In the genomic region with DNA sequence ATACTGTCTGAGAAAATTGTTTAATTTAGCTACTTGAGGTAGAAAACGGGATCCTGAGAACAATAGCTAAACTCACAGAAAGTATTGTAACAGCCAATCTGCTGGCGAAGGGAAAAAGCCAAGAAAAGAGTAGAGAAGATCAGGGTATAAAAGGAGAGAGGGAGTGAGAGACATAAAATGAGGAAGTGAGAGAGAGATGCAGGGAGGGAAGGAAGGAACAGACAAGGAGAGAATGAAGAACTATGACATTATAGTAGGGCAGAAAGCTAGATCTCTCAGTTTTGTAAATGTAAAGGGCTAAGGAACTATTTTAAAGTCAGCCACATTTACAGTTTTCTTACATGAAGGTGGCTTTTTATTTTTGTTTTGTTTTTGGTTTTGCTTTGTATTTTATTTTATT, we compare ENCODE assay signal across 3 cellular contexts.
TF ChIP-seq lines count a peak whose summit lies in the region.

No MANE protein-coding gene starts in this region.

TF ChIP-seq in SK-N-SH, 30 proteins besides CTCF, POLR2A, EP300 and RAD21 (continues in another document):
- TF ChIP-seq RXRA (IDR thresholded peaks at IDR 0.05; ENCODE audit: borderline replicate concordance, low read depth): no peak
- TF ChIP-seq YY1 (IDR thresholded peaks at IDR 0.05; ENCODE audit: low read depth): no peak
- no peak for TF ChIP-seq FOXM1 (IDR thresholded peaks at IDR 0.05; ENCODE audit: low read depth)
- TF ChIP-seq CHD2 (IDR thresholded peaks at IDR 0.05; ENCODE audit: low read length, partially characterized antibody): no peak
- no peak for TF ChIP-seq MEF2A (IDR thresholded peaks at IDR 0.05; ENCODE audit: borderline replicate concordance, low read depth)
- no peak for TF ChIP-seq TAF1 (IDR thresholded peaks at IDR 0.05; ENCODE audit: borderline replicate concordance, low read depth, low read length)
- TF ChIP-seq SMC3 (IDR thresholded peaks at IDR 0.05; ENCODE audit: low read depth, low read length): no peak
- TF ChIP-seq RCOR1 (IDR thresholded peaks at IDR 0.05; ENCODE audit: low read length): no peak
- TF ChIP-seq, protein P1, sequence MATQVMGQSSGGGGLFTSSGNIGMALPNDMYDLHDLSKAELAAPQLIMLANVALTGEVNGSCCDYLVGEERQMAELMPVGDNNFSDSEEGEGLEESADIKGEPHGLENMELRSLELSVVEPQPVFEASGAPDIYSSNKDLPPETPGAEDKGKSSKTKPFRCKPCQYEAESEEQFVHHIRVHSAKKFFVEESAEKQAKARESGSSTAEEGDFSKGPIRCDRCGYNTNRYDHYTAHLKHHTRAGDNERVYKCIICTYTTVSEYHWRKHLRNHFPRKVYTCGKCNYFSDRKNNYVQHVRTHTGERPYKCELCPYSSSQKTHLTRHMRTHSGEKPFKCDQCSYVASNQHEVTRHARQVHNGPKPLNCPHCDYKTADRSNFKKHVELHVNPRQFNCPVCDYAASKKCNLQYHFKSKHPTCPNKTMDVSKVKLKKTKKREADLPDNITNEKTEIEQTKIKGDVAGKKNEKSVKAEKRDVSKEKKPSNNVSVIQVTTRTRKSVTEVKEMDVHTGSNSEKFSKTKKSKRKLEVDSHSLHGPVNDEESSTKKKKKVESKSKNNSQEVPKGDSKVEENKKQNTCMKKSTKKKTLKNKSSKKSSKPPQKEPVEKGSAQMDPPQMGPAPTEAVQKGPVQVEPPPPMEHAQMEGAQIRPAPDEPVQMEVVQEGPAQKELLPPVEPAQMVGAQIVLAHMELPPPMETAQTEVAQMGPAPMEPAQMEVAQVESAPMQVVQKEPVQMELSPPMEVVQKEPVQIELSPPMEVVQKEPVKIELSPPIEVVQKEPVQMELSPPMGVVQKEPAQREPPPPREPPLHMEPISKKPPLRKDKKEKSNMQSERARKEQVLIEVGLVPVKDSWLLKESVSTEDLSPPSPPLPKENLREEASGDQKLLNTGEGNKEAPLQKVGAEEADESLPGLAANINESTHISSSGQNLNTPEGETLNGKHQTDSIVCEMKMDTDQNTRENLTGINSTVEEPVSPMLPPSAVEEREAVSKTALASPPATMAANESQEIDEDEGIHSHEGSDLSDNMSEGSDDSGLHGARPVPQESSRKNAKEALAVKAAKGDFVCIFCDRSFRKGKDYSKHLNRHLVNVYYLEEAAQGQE (IDR thresholded peaks at IDR 0.05; ENCODE audit: low read depth, low read length): no peak
- TF ChIP-seq, protein P2, sequence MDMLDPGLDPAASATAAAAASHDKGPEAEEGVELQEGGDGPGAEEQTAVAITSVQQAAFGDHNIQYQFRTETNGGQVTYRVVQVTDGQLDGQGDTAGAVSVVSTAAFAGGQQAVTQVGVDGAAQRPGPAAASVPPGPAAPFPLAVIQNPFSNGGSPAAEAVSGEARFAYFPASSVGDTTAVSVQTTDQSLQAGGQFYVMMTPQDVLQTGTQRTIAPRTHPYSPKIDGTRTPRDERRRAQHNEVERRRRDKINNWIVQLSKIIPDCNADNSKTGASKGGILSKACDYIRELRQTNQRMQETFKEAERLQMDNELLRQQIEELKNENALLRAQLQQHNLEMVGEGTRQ (IDR thresholded peaks at IDR 0.05; ENCODE audit: borderline replicate concordance, low read depth, low read length): no peak
- no peak for TF ChIP-seq NFIC (IDR thresholded peaks at IDR 0.05; ENCODE audit: borderline replicate concordance)
- TF ChIP-seq, protein P3, sequence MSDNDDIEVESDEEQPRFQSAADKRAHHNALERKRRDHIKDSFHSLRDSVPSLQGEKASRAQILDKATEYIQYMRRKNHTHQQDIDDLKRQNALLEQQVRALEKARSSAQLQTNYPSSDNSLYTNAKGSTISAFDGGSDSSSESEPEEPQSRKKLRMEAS (IDR thresholded peaks at IDR 0.05; ENCODE audit: low read depth): no peak
- TF ChIP-seq, protein P4, sequence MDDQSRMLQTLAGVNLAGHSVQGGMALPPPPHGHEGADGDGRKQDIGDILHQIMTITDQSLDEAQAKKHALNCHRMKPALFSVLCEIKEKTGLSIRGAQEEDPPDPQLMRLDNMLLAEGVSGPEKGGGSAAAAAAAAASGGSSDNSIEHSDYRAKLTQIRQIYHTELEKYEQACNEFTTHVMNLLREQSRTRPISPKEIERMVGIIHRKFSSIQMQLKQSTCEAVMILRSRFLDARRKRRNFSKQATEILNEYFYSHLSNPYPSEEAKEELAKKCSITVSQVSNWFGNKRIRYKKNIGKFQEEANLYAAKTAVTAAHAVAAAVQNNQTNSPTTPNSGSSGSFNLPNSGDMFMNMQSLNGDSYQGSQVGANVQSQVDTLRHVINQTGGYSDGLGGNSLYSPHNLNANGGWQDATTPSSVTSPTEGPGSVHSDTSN (IDR thresholded peaks at IDR 0.05): no peak
- no peak for TF ChIP-seq EZH2phosphoT487 (IDR thresholded peaks at IDR 0.05; ENCODE audit: borderline replicate concordance, low read depth)
- no peak for TF ChIP-seq ELF1 (IDR thresholded peaks at IDR 0.05)
- TF ChIP-seq FOXJ3 (CRISPR knock-in tag; IDR thresholded peaks at IDR 0.05): no peak

TF ChIP-seq in SK-N-SH treated with all-trans-retinoic acid at 6 μM for 48 hours, 23 proteins besides CTCF, POLR2A, EP300 and RAD21:
- TF ChIP-seq ZFP3 (CRISPR knock-in tag; IDR thresholded peaks at IDR 0.05): no peak
- TF ChIP-seq, protein P5, sequence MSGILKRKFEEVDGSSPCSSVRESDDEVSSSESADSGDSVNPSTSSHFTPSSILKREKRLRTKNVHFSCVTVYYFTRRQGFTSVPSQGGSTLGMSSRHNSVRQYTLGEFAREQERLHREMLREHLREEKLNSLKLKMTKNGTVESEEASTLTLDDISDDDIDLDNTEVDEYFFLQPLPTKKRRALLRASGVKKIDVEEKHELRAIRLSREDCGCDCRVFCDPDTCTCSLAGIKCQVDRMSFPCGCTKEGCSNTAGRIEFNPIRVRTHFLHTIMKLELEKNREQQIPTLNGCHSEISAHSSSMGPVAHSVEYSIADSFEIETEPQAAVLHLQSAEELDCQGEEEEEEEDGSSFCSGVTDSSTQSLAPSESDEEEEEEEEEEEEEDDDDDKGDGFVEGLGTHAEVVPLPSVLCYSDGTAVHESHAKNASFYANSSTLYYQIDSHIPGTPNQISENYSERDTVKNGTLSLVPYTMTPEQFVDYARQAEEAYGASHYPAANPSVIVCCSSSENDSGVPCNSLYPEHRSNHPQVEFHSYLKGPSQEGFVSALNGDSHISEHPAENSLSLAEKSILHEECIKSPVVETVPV (CRISPR knock-in tag; IDR thresholded peaks at IDR 0.05): no peak
- no peak for TF ChIP-seq ESRRG (CRISPR knock-in tag; IDR thresholded peaks at IDR 0.05)
- no peak for TF ChIP-seq CSDC2 (CRISPR knock-in tag; IDR thresholded peaks at IDR 0.05)
- TF ChIP-seq PPARA (CRISPR knock-in tag; IDR thresholded peaks at IDR 0.05; ENCODE audit: borderline replicate concordance): no peak
- no peak for TF ChIP-seq TCF4 (CRISPR knock-in tag; IDR thresholded peaks at IDR 0.05; ENCODE audit: borderline replicate concordance)
- TF ChIP-seq OSR1 (CRISPR knock-in tag; IDR thresholded peaks at IDR 0.05): no peak
- TF ChIP-seq SNAI2 (CRISPR knock-in tag; IDR thresholded peaks at IDR 0.05): no peak
- TF ChIP-seq, protein P6, sequence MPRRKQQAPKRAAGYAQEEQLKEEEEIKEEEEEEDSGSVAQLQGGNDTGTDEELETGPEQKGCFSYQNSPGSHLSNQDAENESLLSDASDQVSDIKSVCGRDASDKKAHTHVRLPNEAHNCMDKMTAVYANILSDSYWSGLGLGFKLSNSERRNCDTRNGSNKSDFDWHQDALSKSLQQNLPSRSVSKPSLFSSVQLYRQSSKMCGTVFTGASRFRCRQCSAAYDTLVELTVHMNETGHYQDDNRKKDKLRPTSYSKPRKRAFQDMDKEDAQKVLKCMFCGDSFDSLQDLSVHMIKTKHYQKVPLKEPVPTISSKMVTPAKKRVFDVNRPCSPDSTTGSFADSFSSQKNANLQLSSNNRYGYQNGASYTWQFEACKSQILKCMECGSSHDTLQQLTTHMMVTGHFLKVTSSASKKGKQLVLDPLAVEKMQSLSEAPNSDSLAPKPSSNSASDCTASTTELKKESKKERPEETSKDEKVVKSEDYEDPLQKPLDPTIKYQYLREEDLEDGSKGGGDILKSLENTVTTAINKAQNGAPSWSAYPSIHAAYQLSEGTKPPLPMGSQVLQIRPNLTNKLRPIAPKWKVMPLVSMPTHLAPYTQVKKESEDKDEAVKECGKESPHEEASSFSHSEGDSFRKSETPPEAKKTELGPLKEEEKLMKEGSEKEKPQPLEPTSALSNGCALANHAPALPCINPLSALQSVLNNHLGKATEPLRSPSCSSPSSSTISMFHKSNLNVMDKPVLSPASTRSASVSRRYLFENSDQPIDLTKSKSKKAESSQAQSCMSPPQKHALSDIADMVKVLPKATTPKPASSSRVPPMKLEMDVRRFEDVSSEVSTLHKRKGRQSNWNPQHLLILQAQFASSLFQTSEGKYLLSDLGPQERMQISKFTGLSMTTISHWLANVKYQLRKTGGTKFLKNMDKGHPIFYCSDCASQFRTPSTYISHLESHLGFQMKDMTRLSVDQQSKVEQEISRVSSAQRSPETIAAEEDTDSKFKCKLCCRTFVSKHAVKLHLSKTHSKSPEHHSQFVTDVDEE (CRISPR knock-in tag; IDR thresholded peaks at IDR 0.05): no peak
- TF ChIP-seq ISL1 (CRISPR knock-in tag; IDR thresholded peaks at IDR 0.05): no peak
- TF ChIP-seq ZFP30 (CRISPR knock-in tag; IDR thresholded peaks at IDR 0.05): no peak
- no peak for TF ChIP-seq RARB (CRISPR knock-in tag; IDR thresholded peaks at IDR 0.05)
- no peak for TF ChIP-seq ZNF70 (CRISPR knock-in tag; IDR thresholded peaks at IDR 0.05)

TF ChIP-seq in GM12878, 131 proteins besides CTCF, POLR2A, EP300 and RAD21:
- TF ChIP-seq SPI1 (IDR thresholded peaks at IDR 0.05; ENCODE audit: borderline replicate concordance, insufficient read depth, low read depth, low read length): peak; percentile 44; the same call in 1 of the 2 replicates
- TF ChIP-seq PAX8 (IDR thresholded peaks at IDR 0.05): no peak
